15 cellular contexts compared by ENCODE assay signal in the genomic region with DNA sequence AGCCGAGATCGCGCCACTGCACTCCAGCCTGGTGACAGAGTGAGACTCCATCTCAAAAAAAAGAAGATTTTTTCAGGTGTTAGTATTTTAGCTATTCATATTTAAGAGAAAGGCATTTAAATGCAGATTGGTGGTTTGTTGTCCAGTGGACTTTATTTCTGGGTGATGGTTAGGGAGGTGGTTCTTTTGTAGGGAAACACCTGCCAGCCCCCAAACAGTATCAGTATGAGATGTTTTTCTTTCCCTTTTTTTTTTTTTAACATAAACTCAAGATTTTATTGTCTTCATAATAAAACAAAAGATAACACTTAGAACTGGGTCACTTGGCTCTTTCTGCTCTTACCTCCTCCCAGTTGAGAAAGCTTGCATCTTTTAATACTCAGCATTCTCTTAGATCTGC. TPM values are rescaled to one million over a fixed set of nuclear protein-coding genes. Genes with fewer than 3 reads are reported as not detected.
DNase-seq lines count a peak whose midpoint lies in the region; ATAC-seq and TF ChIP-seq lines count a peak whose summit lies in the region.
"Had no signal": no experiment of that assay in that cellular context is flagged by ENCODE, and none has a peak within 500 bp of the region (broad histone marks: within the 10 kb centered on the region; RNA-seq: fewer than 3 reads in every experiment).

No MANE protein-coding gene starts in this region.

- peaks cover 11% of the 10 kb centered on the region; the same call in 1 of the 2 replicates for H3K36me3 ChIP-seq in Loucy (ENCODE audit: insufficient read depth, low read length)

- no peak overlapping the region for H3K4me3 ChIP-seq in Loucy (ENCODE audit: low read length, poor library complexity, severe bottlenecking)
- H3K4me3 ChIP-seq: A549, GM23338 had no signal

- no peak for TF ChIP-seq CTCF in natural killer cell (IDR thresholded peaks at IDR 0.05)
- TF ChIP-seq CTCF in Loucy (conservative IDR thresholded peaks at IDR 0.05; ENCODE audit: low read length): no peak

- H3K4me2 ChIP-seq in Loucy (ENCODE audit: low read depth, low read length, poor library complexity, severe bottlenecking): peak overlapping the region; percentile 5
- H3K4me2 ChIP-seq: A549, GM23338 had no signal

- peak overlapping the region; percentile 39 for H3K4me3 Mint-ChIP-seq in natural killer cell treated with Interleukin-12 subunit alpha and Interleukin-12 subunit beta and Interleukin-15 and Interleukin-18, amount 100 ng/mL, for 72 hours
- no peak overlapping the region for H3K4me3 Mint-ChIP-seq in natural killer cell
- H3K4me3 Mint-ChIP-seq in dendritic cell treated with granulocyte-macrophage colony-stimulating factor and Interleukin-4, amounts not matched to agents 40 ng/mL and 50 ng/mL, for 4 days: no peak overlapping the region
- H3K4me3 Mint-ChIP-seq: CD14-positive monocyte; CD4-positive, alpha-beta memory T cell; GM23338 had no signal

- no peak overlapping the region for H2AFZ ChIP-seq in Loucy (ENCODE audit: low read length)
- H2AFZ ChIP-seq: GM23338 had no signal

- H3K9me3 Mint-ChIP-seq in natural killer cell treated with Interleukin-12 subunit alpha and Interleukin-12 subunit beta and Interleukin-15 and Interleukin-18, amount 100 ng/mL, for 72 hours: no peaks in the 10 kb centered on the region
- no peaks in the 10 kb centered on the region for H3K9me3 Mint-ChIP-seq in natural killer cell
- H3K9me3 Mint-ChIP-seq in dendritic cell treated with granulocyte-macrophage colony-stimulating factor and Interleukin-4, amounts not matched to agents 40 ng/mL and 50 ng/mL, for 4 days: no peaks in the 10 kb centered on the region
- H3K9me3 Mint-ChIP-seq: CD14-positive monocyte; CD4-positive, alpha-beta memory T cell; GM23338 had no signal

- no peaks in the 10 kb centered on the region for H3K27me3 Mint-ChIP-seq in natural killer cell treated with Interleukin-12 subunit alpha and Interleukin-12 subunit beta and Interleukin-15 and Interleukin-18, amount 100 ng/mL, for 72 hours
- H3K27me3 Mint-ChIP-seq in natural killer cell (ENCODE audit: low read depth in 2 of 2): no peaks in the 10 kb centered on the region
- H3K27me3 Mint-ChIP-seq in dendritic cell treated with granulocyte-macrophage colony-stimulating factor and Interleukin-4, amounts not matched to agents 40 ng/mL and 50 ng/mL, for 4 days: no peaks in the 10 kb centered on the region
- H3K27me3 Mint-ChIP-seq: CD4-positive, alpha-beta memory T cell had no signal

- intact Hi-C loops in natural killer cell (cut with micrococcal nuclease): no loop called here
- intact Hi-C loops in dendritic cell treated with granulocyte-macrophage colony-stimulating factor and Interleukin-4, amounts not matched to agents 40 ng/mL and 50 ng/mL, for 4 days (cut with micrococcal nuclease): no loop called here

- H3K9me2 ChIP-seq in Loucy (replicated peaks; ENCODE audit: low read depth, low read length): no peaks in the 10 kb centered on the region

- no peak for DNase-seq in natural killer cell treated with Interleukin-12 subunit alpha and Interleukin-12 subunit beta and Interleukin-15 and Interleukin-18, amount 100 ng/mL, for 72 hours (ENCODE audit: low spot score)
- DNase-seq in natural killer cell: no peak
- no peak for DNase-seq in H4 (ENCODE audit: low spot score)
- DNase-seq: AML-193; CD4-positive, alpha-beta memory T cell; DMS153; DMS79; H7 had no signal

- H3K4me1 Mint-ChIP-seq in natural killer cell treated with Interleukin-12 subunit alpha and Interleukin-12 subunit beta and Interleukin-15 and Interleukin-18, amount 100 ng/mL, for 72 hours (ENCODE audit: low read depth in 2 of 2): peaks cover 15 to 20% of the 10 kb centered on the region in 2 donors
- peaks cover 14 to 16% of the 10 kb centered on the region in 2 donors for H3K4me1 Mint-ChIP-seq in natural killer cell
- H3K4me1 Mint-ChIP-seq in dendritic cell treated with granulocyte-macrophage colony-stimulating factor and Interleukin-4, amounts not matched to agents 40 ng/mL and 50 ng/mL, for 4 days (ENCODE audit: low read depth): peaks cover 23% of the 10 kb centered on the region
- H3K4me1 Mint-ChIP-seq: GM23338 had no signal

- H3K36me3 Mint-ChIP-seq in natural killer cell treated with Interleukin-12 subunit alpha and Interleukin-12 subunit beta and Interleukin-15 and Interleukin-18, amount 100 ng/mL, for 72 hours: peaks cover 16% of the 10 kb centered on the region
- no peaks in the 10 kb centered on the region for H3K36me3 Mint-ChIP-seq in natural killer cell
- H3K36me3 Mint-ChIP-seq in dendritic cell treated with granulocyte-macrophage colony-stimulating factor and Interleukin-4, amounts not matched to agents 40 ng/mL and 50 ng/mL, for 4 days (ENCODE audit: low read depth): peaks cover 25% of the 10 kb centered on the region

- peaks cover 27% of the 10 kb centered on the region for H3K4me1 ChIP-seq in Loucy (ENCODE audit: insufficient read depth, low read length, poor library complexity, severe bottlenecking)
- H3K4me1 ChIP-seq: A549 had no signal

- ATAC-seq in natural killer cell treated with Interleukin-12 subunit alpha and Interleukin-12 subunit beta and Interleukin-15 and Interleukin-18, amount 100 ng/mL, for 72 hours: no peak
- ATAC-seq in natural killer cell (no peak), HG02759 (IDR thresholded peaks at IDR 0.05; ENCODE audit: unreplicated experiment) (no peak), HG03469 (IDR thresholded peaks at IDR 0.05; ENCODE audit: unreplicated experiment) (no peak)
- ATAC-seq: A549, GM23338 had no signal

- H3K9me3 ChIP-seq in Loucy (ENCODE audit: insufficient read depth, low read depth, low read length): no peaks in the 10 kb centered on the region
- H3K9me3 ChIP-seq: A549 had no signal

- no peaks in the 10 kb centered on the region for H3F3A ChIP-seq in Loucy (ENCODE audit: low read depth)

- peaks cover 17% of the 10 kb centered on the region; the same call in 1 of the 2 replicates for H3K79me2 ChIP-seq in Loucy (ENCODE audit: insufficient read depth, low read length)

- no peak overlapping the region for H3K9ac ChIP-seq in Loucy (ENCODE audit: low read depth, low read length, poor library complexity, severe bottlenecking)

- peaks cover 6% of the 10 kb centered on the region for H4K20me1 ChIP-seq in Loucy (ENCODE audit: insufficient read depth, low read length, poor library complexity, severe bottlenecking)

- no peaks in the 10 kb centered on the region for H3K27me3 ChIP-seq in Loucy (ENCODE audit: insufficient read depth, low read length, poor library complexity, severe bottlenecking)

- H3K27ac Mint-ChIP-seq in natural killer cell treated with Interleukin-12 subunit alpha and Interleukin-12 subunit beta and Interleukin-15 and Interleukin-18, amount 100 ng/mL, for 72 hours: no peak overlapping the region
- H3K27ac Mint-ChIP-seq in natural killer cell: no peak overlapping the region
- H3K27ac Mint-ChIP-seq in dendritic cell treated with granulocyte-macrophage colony-stimulating factor and Interleukin-4, amounts not matched to agents 40 ng/mL and 50 ng/mL, for 4 days: peak overlapping the region; percentile 56
- H3K27ac Mint-ChIP-seq: GM23338 had no signal

RNA-seq across cellular contexts. Expression of a gene that starts 9.9 kb away (rescaled TPM):
- 10 to 100 TPM; 16.6 to 35.0 TPM for total RNA-seq in natural killer cell treated with Interleukin-12 subunit alpha and Interleukin-12 subunit beta and Interleukin-15 and Interleukin-18, amount 100 ng/mL, for 72 hours
- 10 to 100 TPM; 11.7 to 17.2 (median 14.4) TPM for total RNA-seq in natural killer cell
- 2.3 and 3.3 TPM in 2 replicates for total RNA-seq in H4 (2014; rRNA removed; shearing (Covaris generic))

RNA-seq across cellular contexts. Expression of a gene that starts 10.2 kb away (rescaled TPM):
- 10 to 100 TPM; 62.7 to 88.5 TPM for total RNA-seq in natural killer cell treated with Interleukin-12 subunit alpha and Interleukin-12 subunit beta and Interleukin-15 and Interleukin-18, amount 100 ng/mL, for 72 hours
- total RNA-seq in natural killer cell: 10 to 100 TPM; 64.6 to 73.5 (median 67.0) TPM
- total RNA-seq in H4 (2014; rRNA removed; shearing (Covaris generic)): 31.7 and 36.6 TPM in 2 replicates
